In the genomic region with DNA sequence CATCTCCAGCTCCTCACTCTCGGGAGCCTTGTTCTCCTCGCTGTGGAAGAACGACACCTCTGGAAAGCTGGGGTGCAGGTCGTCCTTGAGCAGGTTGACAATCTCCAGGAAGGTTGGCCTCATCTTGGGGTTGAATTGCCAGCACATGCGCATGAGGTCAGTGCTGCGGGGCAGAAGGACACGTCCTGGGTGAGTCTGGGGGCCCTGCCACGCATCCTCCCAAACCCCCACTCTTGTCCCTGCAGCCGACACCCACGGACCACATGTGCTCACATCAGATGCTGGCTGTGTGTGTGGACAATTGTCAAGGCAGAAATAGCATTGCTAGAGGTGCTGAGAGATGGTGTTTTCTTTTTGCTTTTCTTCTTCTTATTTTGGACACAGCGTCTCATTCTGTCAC, we compare ENCODE assay signal across 1 cellular context.
TF ChIP-seq lines count a peak whose summit lies in the region.

No MANE protein-coding gene starts in this region.

TF ChIP-seq in IMR-90, 13 proteins besides CTCF, POLR2A, EP300 and RAD21:
- TF ChIP-seq NFE2L2 (IDR thresholded peaks at IDR 0.05; ENCODE audit: low read depth, low read length): no peak
- TF ChIP-seq ELK1 (IDR thresholded peaks at IDR 0.05; ENCODE audit: borderline replicate concordance, low read depth, low read length): no peak
- TF ChIP-seq BHLHE40 (IDR thresholded peaks at IDR 0.05; ENCODE audit: low read depth, low read length): no peak
- no peak for TF ChIP-seq MXI1 (IDR thresholded peaks at IDR 0.05; ENCODE audit: borderline replicate concordance, low read depth, low read length)
- TF ChIP-seq FOS (IDR thresholded peaks at IDR 0.05; ENCODE audit: low read depth, low read length): no peak
- no peak for TF ChIP-seq MAFK (IDR thresholded peaks at IDR 0.05; ENCODE audit: low read depth, low read length)
- TF ChIP-seq SMC3 (IDR thresholded peaks at IDR 0.05; ENCODE audit: low read depth, low read length): no peak
- TF ChIP-seq USF2 (IDR thresholded peaks at IDR 0.05; ENCODE audit: low read depth, low read length): no peak
